In the genomic region with DNA sequence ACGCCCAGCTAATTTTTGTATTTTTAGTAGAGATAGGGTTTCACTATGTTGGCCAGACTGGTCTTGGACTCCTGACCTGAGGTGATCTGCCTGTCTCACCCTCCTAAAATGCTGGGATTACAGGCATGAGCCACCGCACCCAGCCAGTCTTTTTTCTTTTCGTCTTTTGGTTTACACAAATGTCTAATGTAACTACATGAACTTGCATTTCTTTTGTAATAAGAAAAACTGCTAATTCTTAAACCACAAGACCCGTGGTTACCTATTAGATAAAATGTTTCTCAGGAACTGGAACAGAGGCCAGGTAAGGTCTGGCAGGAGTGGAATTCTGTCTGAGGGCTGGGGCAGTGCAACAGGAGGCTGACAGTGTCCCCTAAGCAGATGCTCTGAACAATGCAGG, we compare ENCODE assay signal across 21 cellular contexts. TPM values are rescaled to one million over a fixed set of nuclear protein-coding genes. Genes with fewer than 3 reads are reported as not detected.
DNase-seq lines count a peak whose midpoint lies in the region; ATAC-seq and TF ChIP-seq lines count a peak whose summit lies in the region.
"Had no signal": no experiment of that assay in that cellular context is flagged by ENCODE, and none has a peak within 500 bp of the region (broad histone marks: within the 10 kb centered on the region; RNA-seq: fewer than 3 reads in every experiment).

No MANE protein-coding gene starts in this region.

- no peak overlapping the region for H2BK12ac ChIP-seq in trophoblast cell (ENCODE audit: low read length)

- H2AK5ac ChIP-seq in mesendoderm (ENCODE audit: low read length) (no peak overlapping the region), trophoblast cell (ENCODE audit: low read length) (no peak overlapping the region)

- H3K79me2 ChIP-seq in GM23338 (replicated peaks; ENCODE audit: insufficient read depth) (no peaks in the 10 kb centered on the region), mesendoderm (ENCODE audit: control insufficient read depth, insufficient read depth, low read length) (no peaks in the 10 kb centered on the region), trophoblast cell (ENCODE audit: control insufficient read depth, insufficient read depth, low read length, poor library complexity) (no peaks in the 10 kb centered on the region)

- no peak overlapping the region for H3K4me3 Mint-ChIP-seq in GM23338
- H3K4me3 Mint-ChIP-seq in activated T-cell treated with anti-CD3 and anti-CD28 coated beads, Interleukin-2, amount 50 U/mL, for 72 hours, result no peak overlapping the region
- H3K4me3 Mint-ChIP-seq: CD8-positive, alpha-beta T cell had no signal

- H2BK15ac ChIP-seq in mesendoderm (replicated peaks; ENCODE audit: low read depth), result no peak overlapping the region

- DNase-seq in GM23338 (ENCODE audit: low spot score) (no peak), ecto neural progenitor cell (ENCODE audit: low spot score) (peak; percentile 19), mesendoderm (no peak), trophoblast cell (peak; percentile 75 to 83), Kasumi-1 (lab: John Stamatoyannopoulos, UW) (no peak), SHP77 treated with DMSO at 0.1 percent for 48 hours (lab: John Stamatoyannopoulos, UW) (no peak)
- no peak for DNase-seq in activated CD4-positive, alpha-beta T cell treated with anti-CD3 and anti-CD28 coated beads for 1 hour
- DNase-seq in activated T-cell treated with anti-CD3 and anti-CD28 coated beads, Interleukin-2, amount 50 U/mL, for 72 hours, result no peak
- DNase-seq: C1 segment of cervical spinal cord; CD8-positive, alpha-beta T cell; DMS53; DMS79 treated with DMSO at 0.1 percent for 48 hours; GF-D8; H7; HCEC 1CT had no signal

- no peak overlapping the region for H3K4me3 ChIP-seq in GM23338
- no peak overlapping the region for H3K4me3 ChIP-seq in mesendoderm (ENCODE audit: low read length)
- H3K4me3 ChIP-seq in trophoblast cell (ENCODE audit: low read depth, low read length), result no peak overlapping the region

- H2BK5ac ChIP-seq in mesendoderm (ENCODE audit: low read length), result no peak overlapping the region
- H2BK5ac ChIP-seq in trophoblast cell (ENCODE audit: low read depth, low read length, poor library complexity), result no peak overlapping the region

- peak overlapping the region; percentile 39 for H3K18ac ChIP-seq in mesendoderm (ENCODE audit: low read length)
- no peak overlapping the region for H3K18ac ChIP-seq in trophoblast cell (ENCODE audit: low read length)

- H4K5ac ChIP-seq in mesendoderm (ENCODE audit: low read length), result no peak overlapping the region

- H3K9me2 ChIP-seq in GM23338 (ENCODE audit: insufficient read depth), result no peaks in the 10 kb centered on the region

- H3K27me3 ChIP-seq in GM23338 (ENCODE audit: insufficient read depth) (no peaks in the 10 kb centered on the region), mesendoderm (ENCODE audit: insufficient read depth, low read length, poor library complexity) (no peaks in the 10 kb centered on the region), trophoblast cell (ENCODE audit: insufficient read depth, low read length) (no peaks in the 10 kb centered on the region)

- H3K4me1 ChIP-seq in GM23338 (ENCODE audit: insufficient read depth) (peaks cover 12% of the 10 kb centered on the region; the same call in 1 of the 2 replicates), mesendoderm (ENCODE audit: control insufficient read depth, low read depth, low read length) (no peaks in the 10 kb centered on the region), trophoblast cell (ENCODE audit: control insufficient read depth in 1 of 2, insufficient read depth in 2 of 2, low read length in 2 of 2) (peaks cover 8 to 9% of the 10 kb centered on the region in 2 experiments)

- H4K12ac ChIP-seq in trophoblast cell (ENCODE audit: low read depth, low read length), result no peak overlapping the region

- no peaks in the 10 kb centered on the region for H3K9me3 ChIP-seq in trophoblast cell (ENCODE audit: insufficient read depth, low read depth, low read length)

- WGBS in mesendoderm (ENCODE audit: extremely low coverage, insufficient coverage, low lambda C conversion rate), result no CpG with 5 or more reads among the region's 4 CpGs
- WGBS in trophoblast cell (ENCODE audit: extremely low coverage, insufficient coverage, insufficient read length), result no CpG with 5 or more reads among the region's 4 CpGs

- H3F3A ChIP-seq in GM23338 (replicated peaks; ENCODE audit: low read depth), result no peaks in the 10 kb centered on the region

- TF ChIP-seq CTCF in GM23338 (conservative IDR thresholded peaks at IDR 0.05; ENCODE audit: low read depth in 2 of 2), result no peak

- H3K4ac ChIP-seq in mesendoderm (ENCODE audit: low read depth, low read length) (no peak overlapping the region), trophoblast cell (ENCODE audit: low read depth, low read length) (no peak overlapping the region)

- H3K9ac ChIP-seq in mesendoderm (ENCODE audit: low read length), result no peak overlapping the region
- H3K9ac ChIP-seq in trophoblast cell (ENCODE audit: low read length), result no peak overlapping the region

- no peak overlapping the region for H4K91ac ChIP-seq in trophoblast cell (ENCODE audit: low read depth, low read length)

- H3K4me2 ChIP-seq in GM23338 (no peak overlapping the region), mesendoderm (ENCODE audit: low read length) (no peak overlapping the region), trophoblast cell (ENCODE audit: low read length) (peak overlapping the region; percentile 43)

- H3K36me3 ChIP-seq in GM23338 (ENCODE audit: insufficient read depth) (no peaks in the 10 kb centered on the region), mesendoderm (ENCODE audit: control insufficient read depth, insufficient read depth, low read length) (no peaks in the 10 kb centered on the region), trophoblast cell (ENCODE audit: control insufficient read depth in 1 of 2, insufficient read depth in 2 of 2, low read length in 2 of 2) (no peaks in the 10 kb centered on the region)

- H2BK120ac ChIP-seq in mesendoderm (ENCODE audit: low read depth, low read length) (peak overlapping the region; percentile 88), trophoblast cell (ENCODE audit: insufficient read depth, low read length, poor library complexity) (no peak overlapping the region)

- no peaks in the 10 kb centered on the region for H4K20me1 ChIP-seq in GM23338 (replicated peaks; ENCODE audit: insufficient read depth)

- H3K27ac Mint-ChIP-seq in GM23338, result no peak overlapping the region
- no peak overlapping the region for H3K27ac Mint-ChIP-seq in activated T-cell treated with anti-CD3 and anti-CD28 coated beads, Interleukin-2, amount 50 U/mL, for 72 hours
- H3K27ac Mint-ChIP-seq: CD8-positive, alpha-beta T cell had no signal

- peak; percentile 34; the same call in 2 of the 3 replicates for ATAC-seq in GM23338
- no peak for ATAC-seq in activated T-cell treated with anti-CD3 and anti-CD28 coated beads, Interleukin-2, amount 50 U/mL, for 72 hours (replicated peaks in 1 of 2)
- ATAC-seq: CD8-positive, alpha-beta T cell had no signal

- H2AFZ ChIP-seq in GM23338 (peak overlapping the region; percentile 75), trophoblast cell (ENCODE audit: insufficient read depth, low read length, poor library complexity) (peak overlapping the region; percentile 83)

- no peaks in the 10 kb centered on the region for H3K9me3 Mint-ChIP-seq in GM23338
- no peaks in the 10 kb centered on the region for H3K9me3 Mint-ChIP-seq in activated T-cell treated with anti-CD3 and anti-CD28 coated beads, Interleukin-2, amount 50 U/mL, for 72 hours
- H3K9me3 Mint-ChIP-seq: CD8-positive, alpha-beta T cell had no signal

- peaks cover 9% of the 10 kb centered on the region for H3K27me3 Mint-ChIP-seq in GM23338 (ENCODE audit: insufficient read depth, low read depth, poor library complexity)
- H3K27me3 Mint-ChIP-seq in activated T-cell treated with anti-CD3 and anti-CD28 coated beads, Interleukin-2, amount 50 U/mL, for 72 hours (ENCODE audit: low read depth), result peaks cover 22% of the 10 kb centered on the region

- H3K36me3 Mint-ChIP-seq in GM23338 (ENCODE audit: low read depth), result no peaks in the 10 kb centered on the region
- no peaks in the 10 kb centered on the region for H3K36me3 Mint-ChIP-seq in activated T-cell treated with anti-CD3 and anti-CD28 coated beads, Interleukin-2, amount 50 U/mL, for 72 hours (ENCODE audit: insufficient read depth in 2 of 2)
- H3K36me3 Mint-ChIP-seq: CD8-positive, alpha-beta T cell had no signal

- H4K8ac ChIP-seq in mesendoderm (ENCODE audit: low read depth, low read length) (no peak overlapping the region), trophoblast cell (ENCODE audit: low read depth, low read length) (peak overlapping the region; percentile 54)

- H3K23ac ChIP-seq in mesendoderm (ENCODE audit: low read length) (no peak overlapping the region), trophoblast cell (ENCODE audit: low read length) (no peak overlapping the region)

- no peak overlapping the region for H3K56ac ChIP-seq in mesendoderm (ENCODE audit: low read length)

- no peak overlapping the region for H3K14ac ChIP-seq in trophoblast cell (ENCODE audit: low read length)

- H3K27ac ChIP-seq in GM23338 (ENCODE audit: low read depth) (no peak overlapping the region), mesendoderm (ENCODE audit: low read depth, low read length) (no peak overlapping the region), trophoblast cell (ENCODE audit: low read depth, low read length) (peak overlapping the region; percentile 17)

- H3K79me1 ChIP-seq in mesendoderm (ENCODE audit: low read length) (no peaks in the 10 kb centered on the region), trophoblast cell (ENCODE audit: low read length) (no peaks in the 10 kb centered on the region)

- H3K4me1 Mint-ChIP-seq in GM23338, result peaks cover 19% of the 10 kb centered on the region
- peaks cover 8% of the 10 kb centered on the region for H3K4me1 Mint-ChIP-seq in activated T-cell treated with anti-CD3 and anti-CD28 coated beads, Interleukin-2, amount 50 U/mL, for 72 hours (ENCODE audit: low read depth)

TF ChIP-seq in GM23338, 12 proteins besides CTCF, POLR2A, EP300 and RAD21 (continues in another document):
- TF ChIP-seq EZH2phosphoT487 (IDR thresholded peaks at IDR 0.05; ENCODE audit: unreplicated experiment) (no peak), JUNB (IDR thresholded peaks at IDR 0.05; ENCODE audit: unreplicated experiment) (no peak), STAT1 (IDR thresholded peaks at IDR 0.05; ENCODE audit: unreplicated experiment) (no peak), NANOG (IDR thresholded peaks at IDR 0.05; ENCODE audit: borderline replicate concordance) (no peak)

RNA-seq across cellular contexts. Expression of a gene that starts 32.7 kb away (rescaled TPM):
- total RNA-seq in GM23338 (2014; rRNA removed; shearing (Covaris generic)), result not detected in 2 replicates
- polyA plus RNA-seq in GM23338 (2016; fragmentation: Nextera tagmentation; extraction: Ambion mirVana), result not detected in 2 replicates
- not detected for polyA plus RNA-seq in mesendoderm (2013, experiment 1 of 2)
- polyA plus RNA-seq in mesendoderm (2013, experiment 2 of 2), result not detected
- 1.0 and 1.5 TPM in 2 replicates for polyA plus RNA-seq in trophoblast cell (2013)
- total RNA-seq in activated T-cell treated with anti-CD3 and anti-CD28 coated beads, Interleukin-2, amount 50 U/mL, for 72 hours, result not detected
- total RNA-seq: A172; A673; CD8-positive, alpha-beta T cell; Daoy; G401; H1; H7 had no signal
- polyA plus RNA-seq: BJ, H1 had no signal

RNA-seq across cellular contexts. Expression of a gene that starts 52.9 kb away (rescaled TPM):
- total RNA-seq in GM23338 (2014; rRNA removed; shearing (Covaris generic)), result 19.3 and 19.5 TPM in 2 replicates
- 25.0 and 29.9 TPM in 2 replicates for polyA plus RNA-seq in GM23338 (2016; fragmentation: Nextera tagmentation; extraction: Ambion mirVana)
- polyA plus RNA-seq in mesendoderm (2013, experiment 1 of 2), result 9.4 TPM
- 9.3 TPM for polyA plus RNA-seq in mesendoderm (2013, experiment 2 of 2)
- 16.3 and 18.4 TPM in 2 replicates for polyA plus RNA-seq in trophoblast cell (2013)
- total RNA-seq in activated T-cell treated with anti-CD3 and anti-CD28 coated beads, Interleukin-2, amount 50 U/mL, for 72 hours, result 10 to 100 TPM; 17.5 to 21.4 TPM

Comparison
In these comparisons a context has a peak if more than half of its experiments do, and no peak if none do; other contexts are left out.
1. DNase-seq: peak in ecto neural progenitor cell (single experiment) and trophoblast cell (2 of 2); none in GM23338 (single experiment), mesendoderm (single experiment), Kasumi-1 (0 of 2), SHP77 treated with DMSO at 0.1 percent for 48 hours (single experiment), activated CD4-positive, alpha-beta T cell treated with anti-CD3 and anti-CD28 coated beads for 1 hour (single experiment) and activated T-cell treated with anti-CD3 and anti-CD28 coated beads, Interleukin-2, amount 50 U/mL, for 72 hours (0 of 2).